In the genomic region with DNA sequence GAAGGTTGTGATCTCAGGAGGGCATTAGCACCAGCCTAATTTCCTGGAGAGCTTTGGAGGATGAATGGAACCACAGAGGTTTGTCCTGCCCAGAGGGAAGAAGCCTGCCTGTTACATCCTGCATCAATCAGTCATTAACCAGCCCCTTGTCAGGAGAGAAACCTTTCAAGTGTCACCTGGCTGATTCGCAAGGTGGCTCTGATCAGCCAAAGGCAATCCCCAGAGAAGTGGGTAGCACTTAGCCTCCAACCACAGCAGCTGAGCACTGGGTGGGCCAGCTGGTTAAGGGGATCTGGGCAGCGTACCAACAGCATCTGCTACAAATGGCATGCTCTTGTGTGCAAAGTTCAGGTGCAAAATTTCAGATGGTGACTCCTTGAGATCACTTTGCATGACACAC, we compare ENCODE assay signal across 1 cellular context.
TF ChIP-seq lines count a peak whose summit lies in the region.

No MANE protein-coding gene starts in this region.

TF ChIP-seq in HepG2, 621 proteins besides CTCF, POLR2A, EP300 and RAD21 (continued from another document):
- TF ChIP-seq KDM4B (CRISPR knock-in tag; IDR thresholded peaks at IDR 0.05) = no peak
